Comparison of ENCODE assay signal across 14 cellular contexts in the genomic region with DNA sequence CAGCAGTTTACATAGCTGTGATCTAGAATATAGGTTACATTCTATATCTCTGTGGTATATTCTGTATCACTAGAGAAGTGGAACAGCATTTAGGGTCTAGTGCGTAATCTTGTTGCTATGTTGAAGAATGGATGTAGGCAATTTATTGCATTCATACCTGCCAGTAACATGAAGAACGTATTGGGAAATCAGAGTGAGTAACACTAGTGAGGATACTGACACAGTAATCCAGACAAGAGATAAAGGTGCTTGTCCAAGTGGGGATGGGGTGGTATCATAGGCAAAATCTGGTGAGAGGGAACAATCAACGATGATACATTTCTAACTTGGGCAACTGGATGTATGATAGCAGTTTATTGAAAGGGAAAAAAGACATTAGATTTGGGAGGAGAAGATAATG.
"Had no signal": no experiment of that assay in that cellular context is flagged by ENCODE, and none has a peak within 500 bp of the region (broad histone marks: within the 10 kb centered on the region; RNA-seq: fewer than 3 reads in every experiment).

No MANE protein-coding gene starts in this region.

- H3K4me1 ChIP-seq: testis had no signal

- H3K27ac Mint-ChIP-seq: endodermal cell had no signal

- DNase-seq: activated CD4-positive, CD25-positive, alpha-beta regulatory T cell; activated gamma-delta T cell treated with Interleukin-2 at 50 U/mL for 16 hours; activated T-cell treated with anti-CD3 and anti-CD28 coated beads, Interleukin-2, amount 50 U/mL, for 1 hour; brain microvascular endothelial cell; endodermal cell; lower lobe of right lung; naive thymus-derived CD8-positive, alpha-beta T cell; occipital lobe; spleen; stimulated activated CD4-positive, alpha-beta T cell treated with anti-CD3 and anti-CD28 coated beads, Interleukin-1b, Interleukin-23, amount 100 ng/mL, for 48 hours; stimulated activated naive CD4-positive, alpha-beta T cell treated with Interleukin-2 at 50 U/mL for 16 hours; testis had no signal

- H3K9me3 ChIP-seq: lower lobe of right lung, spleen, testis had no signal

- H3K36me3 ChIP-seq: brain microvascular endothelial cell, lower lobe of right lung, spleen had no signal

- H3K27me3 Mint-ChIP-seq: naive thymus-derived CD8-positive, alpha-beta T cell had no signal

- H3K9me3 Mint-ChIP-seq: naive thymus-derived CD8-positive, alpha-beta T cell; T-helper 1 cell treated with Interleukin-12 subunit alpha and Interleukin-12 subunit beta and Interleukin-4 antibody, amounts not matched to agents 30 μg/mL and 1 μg/mL, for 36 hours had no signal

- H3K27me3 ChIP-seq: brain microvascular endothelial cell, spleen, testis had no signal

- ATAC-seq: lower lobe of right lung; naive thymus-derived CD8-positive, alpha-beta T cell; sciatic nerve had no signal

- H3K27ac ChIP-seq: brain microvascular endothelial cell, lower lobe of right lung, spleen, testis had no signal

- H3K4me3 ChIP-seq: lower lobe of right lung, spleen, testis had no signal

- H3K4me3 Mint-ChIP-seq: endodermal cell; T-helper 1 cell treated with Interleukin-12 subunit alpha and Interleukin-12 subunit beta and Interleukin-4 antibody, amounts not matched to agents 30 μg/mL and 1 μg/mL, for 36 hours had no signal
